In genomic region chr4:81504685-81505598, GRCh38 we compare ENCODE assay signal across 8 cellular contexts. TPM values are rescaled to one million over a fixed set of nuclear protein-coding genes. Genes with fewer than 3 reads are reported as not detected.
DNase-seq lines count a peak whose midpoint lies in the region; ATAC-seq, FAIRE-seq and TF ChIP-seq lines count a peak whose summit lies in the region.

No MANE protein-coding gene starts in this region.

- no peaks in the 10 kb centered on the region for H3K9me3 Mint-ChIP-seq in nephron progenitor cell

- no TSS peak for BruUV-seq in K562 (replicated peaks; lab: Mats Ljungman, UMichigan)

- peak overlapping the region; percentile 12; the same call in 1 of the 2 replicates for H3K4me2 ChIP-seq in K562 (ENCODE audit: insufficient read depth, low read length)

- peak overlapping the region; percentile 23 for H3K27ac Mint-ChIP-seq in nephron progenitor cell

- H3K9me3 ChIP-seq in K562 (replicated peaks; ENCODE audit: control insufficient read depth, insufficient read depth, low read depth, low read length) = no peaks in the 10 kb centered on the region
- no peaks in the 10 kb centered on the region for H3K9me3 ChIP-seq in thyroid gland
- H3K9me3 ChIP-seq in HAP-1 = no peaks in the 10 kb centered on the region

- H3K27me3 ChIP-seq in K562 (ENCODE audit: control insufficient read depth in 2 of 2, insufficient read depth in 2 of 2, low read length in 2 of 2) = peaks cover 2 to 15% of the 10 kb centered on the region in 2 experiments; a peak in 1 of 5 replicates
- H3K27me3 ChIP-seq in thyroid gland = no peaks in the 10 kb centered on the region
- H3K27me3 ChIP-seq in HAP-1 (ENCODE audit: low read depth) = 0 out of 2 replicates have a peak, but pooled peaks cover 2% of the 10 kb centered on the region

- no peaks in the 10 kb centered on the region for H3K36me3 Mint-ChIP-seq in nephron progenitor cell (ENCODE audit: low read depth)

- POLR2A ChIA-PET in K562 (lab: Yijun Ruan, JAX) = interaction anchor here (0.6 kb wide), 1 partner anchor 402 kb away, joined by 4 read pairs; no protein-coding TSS in a partner anchor

- H3K4me3 ChIP-seq in K562 = no peak overlapping the region
- H3K4me3 ChIP-seq in thyroid gland (replicated peaks in 1 of 3) = no peak overlapping the region
- H3K4me3 ChIP-seq in HAP-1 = no peak overlapping the region

- H3K4me1 ChIP-seq in K562 (replicated peaks in 1 of 2; ENCODE audit: control insufficient read depth in 2 of 2, insufficient read depth in 2 of 2, low read length in 2 of 2) (no peaks in the 10 kb centered on the region), thyroid gland (peaks cover 11 to 19% of the 10 kb centered on the region in 2 donors), HAP-1 (no peaks in the 10 kb centered on the region)

- H3K27ac ChIP-seq in K562 (ENCODE audit: extremely low read depth, low read depth, low read length) (no peak overlapping the region), thyroid gland (peak overlapping the region in 1 of 3 donors; percentile 20)

- H3K27me3 Mint-ChIP-seq in nephron progenitor cell (ENCODE audit: low read depth, poor library complexity) = no peaks in the 10 kb centered on the region

- DNase-seq in D341Med (ENCODE audit: low spot score) (peak; percentile 50), UCSD-AML1 (lab: John Stamatoyannopoulos, UW; ENCODE audit: unreplicated experiment) (peak; percentile 72), K562 (ENCODE audit: extremely low read depth in 1 of 4, low spot score in 3 of 4) (peak in 1 of 4 experiments; percentile 4), nephron progenitor cell (no peak), thyroid gland (peak; percentile 13 to 32), HAP-1 (ENCODE audit: low spot score in 2 of 2) (no peak), iPS-NIHi11 (ENCODE audit: low spot score) (no peak)

- no peaks in the 10 kb centered on the region for H3K36me3 ChIP-seq in K562 (ENCODE audit: control insufficient read depth, insufficient read depth, low read length)
- no peaks in the 10 kb centered on the region for H3K36me3 ChIP-seq in thyroid gland
- no peaks in the 10 kb centered on the region for H3K36me3 ChIP-seq in HAP-1 (replicated peaks)

- H3K9me1 ChIP-seq in K562 (ENCODE audit: control insufficient read depth, insufficient read depth, low read length) = no peaks in the 10 kb centered on the region

- TF ChIP-seq POLR2A in K562 (conservative IDR thresholded peaks at IDR 0.05) (no peak), thyroid gland (IDR thresholded peaks at IDR 0.05) (no peak)

- in situ Hi-C loops in K562 (cut with MboI) (no loop called here), HAP-1 (cut with MboI; ENCODE audit: low sequenced_read_pairs) (no loop called here)

- FAIRE-seq in K562 (lab: Jason Lieb, UNC) = peak; percentile 56

- no peak overlapping the region for H3K4me3 Mint-ChIP-seq in nephron progenitor cell

- TF ChIP-seq EP300 in K562 (IDR thresholded peaks at IDR 0.05; ENCODE audit: low read length) = no peak

- no peaks in the 10 kb centered on the region; the same call in 1 of the 2 replicates for H4K20me1 ChIP-seq in K562 (replicated peaks; ENCODE audit: control insufficient read depth, insufficient read depth, low read length)

- TF ChIP-seq CTCF in K562 (IDR thresholded peaks at IDR 0.05 in 2 of 3, conservative IDR thresholded peaks at IDR 0.05 in 1 of 3; ENCODE audit: insufficient read depth in 2 of 3, low read depth in 1 of 3, low read length in 3 of 3) (no peak), nephron progenitor cell (IDR thresholded peaks at IDR 0.05) (no peak), thyroid gland (IDR thresholded peaks at IDR 0.05) (no peak)

- no peaks in the 10 kb centered on the region for H3K79me2 ChIP-seq in K562 (ENCODE audit: control insufficient read depth, insufficient read depth, low read length)

- H3K4me1 Mint-ChIP-seq in nephron progenitor cell = peaks cover 70% of the 10 kb centered on the region

- CTCF ChIA-PET in K562 (lab: Yijun Ruan, JAX; ENCODE audit: low intra/inter-chr PET ratio) = no interaction called here

- 6% methylated on average over 10 of the region's 10 CpGs for WGBS in K562 (ENCODE audit: insufficient coverage, low coverage, missing lambda C conversion rate)
- 75% methylated on average over 10 of the region's 10 CpGs for WGBS in thyroid gland, 2 donors

- H2AFZ ChIP-seq in K562 (ENCODE audit: low read depth, low read length) = no peak overlapping the region

- no peak overlapping the region for H3K9ac ChIP-seq in K562 (ENCODE audit: insufficient read depth in 1 of 2, low read depth in 2 of 2, low read length in 2 of 2)

- TF ChIP-seq RAD21 in K562 (CRISPR knock-in tag; conservative IDR thresholded peaks at IDR 0.05 in 1 of 2, IDR thresholded peaks at IDR 0.05 in 1 of 2) = no peak

- peak; percentile 62 for ATAC-seq in HG02840 (IDR thresholded peaks at IDR 0.05; ENCODE audit: low FRiP score, unreplicated experiment)
- no peak; the same call in 2 of the 3 replicates for ATAC-seq in K562

- intact Hi-C loops in K562 (cut with micrococcal nuclease) = no loop called here
- intact Hi-C loops in thyroid gland (cut with DNase I) = no loop called here

TF ChIP-seq in K562, 482 proteins besides CTCF, POLR2A, EP300 and RAD21 (continues in another document):
- TF ChIP-seq POLR3A (IDR thresholded peaks at IDR 0.05; ENCODE audit: borderline replicate concordance, extremely low read depth, insufficient read depth, insufficient read length) (no peak), BRF1 (IDR thresholded peaks at IDR 0.05; ENCODE audit: borderline replicate concordance, extremely low read depth, insufficient read length) (no peak), ZNF696 (CRISPR knock-in tag; conservative IDR thresholded peaks at IDR 0.05) (no peak), ZNF609 (CRISPR knock-in tag; IDR thresholded peaks at IDR 0.05; ENCODE audit: borderline replicate concordance) (no peak), HMGN3 (IDR thresholded peaks at IDR 0.05; ENCODE audit: borderline replicate concordance, extremely low read depth, insufficient read length, low read depth, low read length) (no peak), CREB3L1 (IDR thresholded peaks at IDR 0.05; ENCODE audit: borderline replicate concordance, low read depth) (no peak)

RNA-seq across cellular contexts. Expression of gene RASGEF1B, which starts 33.2 kb away (rescaled TPM):
- 0.84 and 1.1 TPM in 2 replicates for total RNA-seq in K562 (2011; cell fraction: chromatin; rRNA removed; ENCODE audit: low replicate concordance)
- total RNA-seq in K562 (2011; cell fraction: nucleolus; rRNA removed) = 0.50 and 1.1 TPM in 2 replicates
- total RNA-seq in K562 (2011; cell fraction: nucleoplasm; rRNA removed) = 1.0 and 1.6 TPM in 2 replicates
- total RNA-seq in K562 (2014; rRNA removed) (0.08 and 0.23 TPM in 2 replicates), K562 (2014; rRNA removed; fragmentation: Illumina TruSeq; extraction: Trizol) (0.15 and 0.38 TPM in 2 replicates), K562 (2015; rRNA removed; fragmentation: Illumina TruSeq; extraction: Trizol) (0.33 and 0.41 TPM in 2 replicates), K562 (2021) (0.35 and 0.42 TPM in 2 replicates), thyroid gland (10 to 100 TPM in 2 of 4 donors, 1 to 10 TPM in 2; 4.3 to 15.5 (median 10.2) TPM)
- polyA plus RNA-seq in K562 (2011; rRNA removed) (0.57 and 0.76 TPM in 2 replicates), K562 (2014; fragmentation: Illumina TruSeq; extraction: Trizol) (0.10 and 0.22 TPM in 2 replicates), K562 (2014; fragmentation: Nextera tagmentation; extraction: Ambion mirVana) (under 1 TPM; 0.04 to 0.20 TPM), K562 (2014; rRNA removed) (0.12 and 0.35 TPM in 2 replicates)
- polyA plus RNA-seq in K562 (2011; cell fraction: cytosol; rRNA removed) = 0.19 and 0.72 TPM in 2 replicates
- 1.2 and 1.7 TPM in 2 replicates for polyA plus RNA-seq in K562 (2011; cell fraction: nucleus; rRNA removed)
- 0.26 and 0.27 TPM in 2 replicates for polyA plus RNA-seq in K562 (2012)
- polyA minus RNA-seq in K562 (2011; rRNA and poly(A)+ RNA removed) = 1.9 and 4.0 TPM in 2 replicates
- polyA minus RNA-seq in K562 (2011; cell fraction: cytosol; rRNA and poly(A)+ RNA removed) = 1.3 and 1.7 TPM in 2 replicates
- 1.9 and 4.8 TPM in 2 replicates for polyA minus RNA-seq in K562 (2011; cell fraction: nucleus; rRNA and poly(A)+ RNA removed)

Comparison
In these comparisons a context has a peak if more than half of its experiments do, and no peak if none do; other contexts are left out.
1. DNase-seq: peak in D341Med (single experiment), UCSD-AML1 (single experiment) and thyroid gland (2 of 2); none in nephron progenitor cell (single experiment), HAP-1 (0 of 2) and iPS-NIHi11 (single experiment).